ENCODE assay signal across 1 cellular context in the genomic region with DNA sequence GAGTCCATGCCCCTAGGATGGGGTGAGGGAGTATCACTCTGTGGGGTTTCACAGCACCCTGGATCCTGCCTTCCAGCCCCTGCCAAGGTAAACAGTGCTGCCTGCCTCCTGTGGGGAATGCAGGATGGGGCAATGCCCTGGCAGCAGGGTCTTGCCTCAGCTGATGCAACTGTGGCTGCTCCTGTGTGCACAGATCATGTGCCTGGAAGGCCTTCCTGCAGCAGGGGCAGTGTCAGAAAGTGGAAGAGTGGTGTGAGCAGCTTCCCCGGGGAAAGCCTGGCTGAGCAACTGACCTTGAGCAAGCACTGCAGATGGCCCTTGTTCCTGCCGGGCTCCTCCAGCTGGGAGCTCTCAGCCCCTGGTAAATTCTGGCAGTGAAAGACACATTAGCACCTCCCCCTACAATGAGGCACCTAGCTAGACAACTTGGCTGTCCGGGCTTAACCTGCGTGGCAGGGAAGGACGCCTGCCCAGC.
TF ChIP-seq lines count a peak whose summit lies in the region.

No MANE protein-coding gene starts in this region.

TF ChIP-seq in HepG2, 621 proteins besides CTCF, POLR2A, EP300 and RAD21 (continued from another document):
- TF ChIP-seq TGIF2 (CRISPR knock-in tag; IDR thresholded peaks at IDR 0.05) (0 out of 2 replicates have a peak, but pooled peaks have one; percentile 16), ZNF441 (CRISPR knock-in tag; IDR thresholded peaks at IDR 0.05; ENCODE audit: borderline replicate concordance) (no peak), ZNF292 (CRISPR knock-in tag; IDR thresholded peaks at IDR 0.05; ENCODE audit: borderline replicate concordance, low read depth) (peak; percentile 69; the same call in 1 of the 2 replicates), KDM5B (CRISPR knock-in tag; IDR thresholded peaks at IDR 0.05; ENCODE audit: borderline replicate concordance) (peak; percentile 41; the same call in 1 of the 2 replicates), MAFG (CRISPR knock-in tag; IDR thresholded peaks at IDR 0.05) (no peak), ZFX (CRISPR knock-in tag; IDR thresholded peaks at IDR 0.05; ENCODE audit: low read depth) (peak; percentile 51; the same call in 1 of the 2 replicates), U2AF1 (optimal IDR thresholded peaks at IDR 0.05; ENCODE audit: low read depth, low read length) (no peak), ZNF331 (CRISPR knock-in tag; IDR thresholded peaks at IDR 0.05) (peak; percentile 89), NPAS2 (CRISPR knock-in tag; IDR thresholded peaks at IDR 0.05; ENCODE audit: borderline replicate concordance) (no peak), CBX5 (CRISPR knock-in tag; IDR thresholded peaks at IDR 0.05; ENCODE audit: borderline replicate concordance) (peak; percentile 97; the same call in 1 of the 2 replicates), HIVEP1 (CRISPR knock-in tag; IDR thresholded peaks at IDR 0.05) (peak; percentile 86), THAP7 (CRISPR knock-in tag; IDR thresholded peaks at IDR 0.05) (no peak), ZNF343 (CRISPR knock-in tag; IDR thresholded peaks at IDR 0.05) (no peak)
- TF ChIP-seq, protein P1, sequence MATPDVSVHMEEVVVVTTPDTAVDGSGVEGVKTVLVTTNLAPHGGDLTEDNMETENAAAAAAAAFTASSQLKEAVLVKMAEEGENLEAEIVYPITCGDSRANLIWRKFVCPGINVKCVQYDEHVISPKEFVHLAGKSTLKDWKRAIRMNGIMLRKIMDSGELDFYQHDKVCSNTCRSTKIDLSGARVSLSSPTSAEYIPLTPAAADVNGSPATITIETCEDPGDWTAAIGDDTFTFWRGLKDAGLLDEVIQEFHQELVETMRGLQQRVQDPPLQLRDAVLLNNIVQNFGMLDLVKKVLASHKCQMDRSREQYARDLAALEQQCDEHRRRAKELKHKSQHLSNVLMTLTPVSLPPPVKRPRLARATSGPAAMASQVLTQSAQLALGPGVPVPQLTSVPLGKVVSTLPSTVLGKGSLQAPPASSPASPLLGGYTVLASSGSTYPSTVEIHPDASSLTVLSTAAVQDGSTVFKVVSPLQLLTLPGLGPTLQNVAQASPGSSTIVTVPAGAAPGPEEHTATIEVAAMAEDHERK (CRISPR knock-in tag; IDR thresholded peaks at IDR 0.05; ENCODE audit: low read depth): no peak
- TF ChIP-seq, protein P2, sequence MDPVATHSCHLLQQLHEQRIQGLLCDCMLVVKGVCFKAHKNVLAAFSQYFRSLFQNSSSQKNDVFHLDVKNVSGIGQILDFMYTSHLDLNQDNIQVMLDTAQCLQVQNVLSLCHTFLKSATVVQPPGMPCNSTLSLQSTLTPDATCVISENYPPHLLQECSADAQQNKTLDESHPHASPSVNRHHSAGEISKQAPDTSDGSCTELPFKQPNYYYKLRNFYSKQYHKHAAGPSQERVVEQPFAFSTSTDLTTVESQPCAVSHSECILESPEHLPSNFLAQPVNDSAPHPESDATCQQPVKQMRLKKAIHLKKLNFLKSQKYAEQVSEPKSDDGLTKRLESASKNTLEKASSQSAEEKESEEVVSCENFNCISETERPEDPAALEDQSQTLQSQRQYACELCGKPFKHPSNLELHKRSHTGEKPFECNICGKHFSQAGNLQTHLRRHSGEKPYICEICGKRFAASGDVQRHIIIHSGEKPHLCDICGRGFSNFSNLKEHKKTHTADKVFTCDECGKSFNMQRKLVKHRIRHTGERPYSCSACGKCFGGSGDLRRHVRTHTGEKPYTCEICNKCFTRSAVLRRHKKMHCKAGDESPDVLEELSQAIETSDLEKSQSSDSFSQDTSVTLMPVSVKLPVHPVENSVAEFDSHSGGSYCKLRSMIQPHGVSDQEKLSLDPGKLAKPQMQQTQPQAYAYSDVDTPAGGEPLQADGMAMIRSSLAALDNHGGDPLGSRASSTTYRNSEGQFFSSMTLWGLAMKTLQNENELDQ (CRISPR knock-in tag; IDR thresholded peaks at IDR 0.05; ENCODE audit: borderline replicate concordance): 0 out of 2 replicates have a peak, but pooled peaks have one; percentile 18
- TF ChIP-seq, protein P3, sequence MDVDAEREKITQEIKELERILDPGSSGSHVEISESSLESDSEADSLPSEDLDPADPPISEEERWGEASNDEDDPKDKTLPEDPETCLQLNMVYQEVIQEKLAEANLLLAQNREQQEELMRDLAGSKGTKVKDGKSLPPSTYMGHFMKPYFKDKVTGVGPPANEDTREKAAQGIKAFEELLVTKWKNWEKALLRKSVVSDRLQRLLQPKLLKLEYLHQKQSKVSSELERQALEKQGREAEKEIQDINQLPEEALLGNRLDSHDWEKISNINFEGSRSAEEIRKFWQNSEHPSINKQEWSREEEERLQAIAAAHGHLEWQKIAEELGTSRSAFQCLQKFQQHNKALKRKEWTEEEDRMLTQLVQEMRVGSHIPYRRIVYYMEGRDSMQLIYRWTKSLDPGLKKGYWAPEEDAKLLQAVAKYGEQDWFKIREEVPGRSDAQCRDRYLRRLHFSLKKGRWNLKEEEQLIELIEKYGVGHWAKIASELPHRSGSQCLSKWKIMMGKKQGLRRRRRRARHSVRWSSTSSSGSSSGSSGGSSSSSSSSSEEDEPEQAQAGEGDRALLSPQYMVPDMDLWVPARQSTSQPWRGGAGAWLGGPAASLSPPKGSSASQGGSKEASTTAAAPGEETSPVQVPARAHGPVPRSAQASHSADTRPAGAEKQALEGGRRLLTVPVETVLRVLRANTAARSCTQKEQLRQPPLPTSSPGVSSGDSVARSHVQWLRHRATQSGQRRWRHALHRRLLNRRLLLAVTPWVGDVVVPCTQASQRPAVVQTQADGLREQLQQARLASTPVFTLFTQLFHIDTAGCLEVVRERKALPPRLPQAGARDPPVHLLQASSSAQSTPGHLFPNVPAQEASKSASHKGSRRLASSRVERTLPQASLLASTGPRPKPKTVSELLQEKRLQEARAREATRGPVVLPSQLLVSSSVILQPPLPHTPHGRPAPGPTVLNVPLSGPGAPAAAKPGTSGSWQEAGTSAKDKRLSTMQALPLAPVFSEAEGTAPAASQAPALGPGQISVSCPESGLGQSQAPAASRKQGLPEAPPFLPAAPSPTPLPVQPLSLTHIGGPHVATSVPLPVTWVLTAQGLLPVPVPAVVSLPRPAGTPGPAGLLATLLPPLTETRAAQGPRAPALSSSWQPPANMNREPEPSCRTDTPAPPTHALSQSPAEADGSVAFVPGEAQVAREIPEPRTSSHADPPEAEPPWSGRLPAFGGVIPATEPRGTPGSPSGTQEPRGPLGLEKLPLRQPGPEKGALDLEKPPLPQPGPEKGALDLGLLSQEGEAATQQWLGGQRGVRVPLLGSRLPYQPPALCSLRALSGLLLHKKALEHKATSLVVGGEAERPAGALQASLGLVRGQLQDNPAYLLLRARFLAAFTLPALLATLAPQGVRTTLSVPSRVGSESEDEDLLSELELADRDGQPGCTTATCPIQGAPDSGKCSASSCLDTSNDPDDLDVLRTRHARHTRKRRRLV (CRISPR knock-in tag; IDR thresholded peaks at IDR 0.05): no peak
